In genomic region chr7:123472751-123473150, GRCh38 we compare ENCODE assay signal across 24 cellular contexts.
"Had no signal": no experiment of that assay in that cellular context is flagged by ENCODE, and none has a peak within 500 bp of the region (broad histone marks: within the 10 kb centered on the region; RNA-seq: fewer than 3 reads in every experiment).

No MANE protein-coding gene starts in this region.

- H3K27ac ChIP-seq: ascending aorta, brain microvascular endothelial cell, coronary artery, gastrocnemius medialis, left ventricle myocardium inferior, spleen, tibial nerve had no signal

- ATAC-seq: effector memory CD8-positive, alpha-beta T cell; gastrocnemius medialis; right cardiac atrium had no signal

- H3K4me3 ChIP-seq: ascending aorta, coronary artery, dorsolateral prefrontal cortex, gastrocnemius medialis, left ventricle myocardium inferior, lung, spleen, tibial nerve had no signal

- H3K4me1 ChIP-seq: ascending aorta, gastrocnemius medialis, left ventricle myocardium inferior, spleen had no signal

- H3K9me3 ChIP-seq: ascending aorta, gastrocnemius medialis, tibial nerve had no signal

- DNase-seq: activated CD4-positive, alpha-beta T cell treated with anti-CD3 and anti-CD28 coated beads for 48 hours; activated CD4-positive, alpha-beta T cell treated with anti-CD3 and anti-CD28 coated beads, Interleukin-2, amount 50 U/mL, for 48 hours; activated CD8-positive, alpha-beta memory T cell treated with anti-CD3 and anti-CD28 coated beads for 24 hours; activated effector memory CD4-positive, alpha-beta T cell treated with anti-CD3 and anti-CD28 coated beads, Interleukin-2, amount 50 U/mL, for 16 hours; activated naive CD4-positive, alpha-beta T cell treated with anti-CD3 and anti-CD28 coated beads for 36 hours; activated naive CD8-positive, alpha-beta T cell treated with anti-CD3 and anti-CD28 coated beads, Interleukin-2, amount 10 ng/mL, durations not matched to agents 7 days and 5 days; activated T-cell treated with anti-CD3 and anti-CD28 coated beads, Interleukin-2, amount 50 U/mL, for 1 hour; brain microvascular endothelial cell; dorsolateral prefrontal cortex; effector memory CD8-positive, alpha-beta T cell; erythroblast; gastrocnemius medialis; glutamatergic neuron; islet precursor cell; left ventricle myocardium inferior; posterior cingulate gyrus; right cardiac atrium; spleen; stimulated activated naive CD4-positive, alpha-beta T cell; T-helper 1 cell had no signal

- H3K27me3 ChIP-seq: ascending aorta, brain microvascular endothelial cell, dorsolateral prefrontal cortex, gastrocnemius medialis, spleen, tibial nerve had no signal

- H3K36me3 ChIP-seq: ascending aorta, brain microvascular endothelial cell, gastrocnemius medialis, left ventricle myocardium inferior, spleen, tibial nerve had no signal
